ENCODE assay signal across 8 cellular contexts in genomic region chr19:4456566-4456842, GRCh38. TPM values are rescaled to one million over a fixed set of nuclear protein-coding genes. Genes with fewer than 3 reads are reported as not detected.
DNase-seq lines count a peak whose midpoint lies in the region; ATAC-seq, FAIRE-seq and TF ChIP-seq lines count a peak whose summit lies in the region.

No MANE protein-coding gene starts in this region.

- H3K27me3 ChIP-seq in body of pancreas (no peaks in the 10 kb centered on the region), small intestine (ENCODE audit: control insufficient read depth in 2 of 2, insufficient read depth in 2 of 2, low read length in 2 of 2) (no peaks in the 10 kb centered on the region)

- H3K9me3 ChIP-seq in body of pancreas (no peaks in the 10 kb centered on the region), small intestine (ENCODE audit: control insufficient read depth, low read depth) (no peaks in the 10 kb centered on the region)

- H3K4me1 ChIP-seq in body of pancreas = peaks cover 22% of the 10 kb centered on the region
- peaks cover 0 to 4% of the 10 kb centered on the region in 2 donors for H3K4me1 ChIP-seq in small intestine (ENCODE audit: control insufficient read depth in 2 of 2, insufficient read depth in 1 of 2, low read depth in 1 of 2, low read length in 1 of 2)

- TF ChIP-seq POLR2A in body of pancreas (IDR thresholded peaks at IDR 0.05) = peak in 1 of 3 donors; percentile 29

- TF ChIP-seq CTCF in body of pancreas (IDR thresholded peaks at IDR 0.05) = no peak

- DNase-seq in NOMO-1 (lab: John Stamatoyannopoulos, UW; ENCODE audit: unreplicated experiment in 2 of 2) (peak; percentile 31 to 37), NOMO-1 treated with dmso at 0.1 percent for 144 hours (lab: John Stamatoyannopoulos, UW; ENCODE audit: unreplicated experiment) (no peak), NCI-H510A (lab: John Stamatoyannopoulos, UW) (peak; percentile 20), body of pancreas (peak in 1 of 4 donors; percentile 35), immature natural killer cell (no peak), small intestine (peak; percentile 46), NCI-H2107 (lab: John Stamatoyannopoulos, UW) (no peak), globus pallidus (ENCODE audit: low spot score) (no peak)

- no peak for FAIRE-seq in small intestine (lab: Jason Lieb, UNC)

- H3K4me3 Mint-ChIP-seq in immature natural killer cell = peak overlapping the region; percentile 90 to 94 (median 91)

- peaks cover 19 to 25% of the 10 kb centered on the region in 2 donors for H3K4me1 Mint-ChIP-seq in immature natural killer cell

- H3K9me3 Mint-ChIP-seq in immature natural killer cell = no peaks in the 10 kb centered on the region

- ATAC-seq in body of pancreas = no peak

- intact Hi-C loops in body of pancreas (cut with DNase I) = no loop called here

- H3K27me3 Mint-ChIP-seq in immature natural killer cell (ENCODE audit: low read depth in 3 of 3) = peaks cover 8 to 9% (median 9%) of the 10 kb centered on the region in 3 donors

- peak overlapping the region; percentile 86 to 96 (median 93) for H3K27ac Mint-ChIP-seq in immature natural killer cell

- H3K27ac ChIP-seq in body of pancreas = peak overlapping the region; percentile 19 to 87 (median 70)
- peak overlapping the region; percentile 55 to 71 for H3K27ac ChIP-seq in small intestine (ENCODE audit: low read depth in 1 of 2, low read length in 1 of 2)

- WGBS in body of pancreas, 2 donors = 3 to 5% methylated on average over 8 of the region's 8 CpGs
- WGBS in small intestine, 3 donors = 2 to 8% (median 5%) methylated on average over 8 of the region's 8 CpGs

- H3K36me3 Mint-ChIP-seq in immature natural killer cell = peaks cover 0 to 7% (median 0%) of the 10 kb centered on the region in 3 donors

- H3K36me3 ChIP-seq in body of pancreas (replicated peaks in 1 of 2; ENCODE audit: insufficient read depth in 1 of 2, low read depth in 2 of 2) (peaks cover 0 to 22% of the 10 kb centered on the region in 2 donors), small intestine (ENCODE audit: control insufficient read depth in 2 of 2, insufficient read depth in 2 of 2, low read length in 2 of 2) (peaks cover 5 to 12% of the 10 kb centered on the region in 2 donors)

- H3K4me3 ChIP-seq in body of pancreas (peak overlapping the region in 1 of 2 donors; percentile 38), small intestine (ENCODE audit: low read depth in 1 of 2, low read length in 2 of 2) (peak overlapping the region; percentile 84 to 87)

RNA-seq across cellular contexts. Expression of gene UBXN6, which starts 1.1 kb away (rescaled TPM):
- 100 to 1,000 TPM in 1 of 2 donors, 10 to 100 TPM in 1; 64.6 to 107 TPM for total RNA-seq in body of pancreas
- 1 to 10 TPM; 4.7 to 8.3 (median 6.3) TPM for polyA plus RNA-seq in immature natural killer cell
- 100 to 1,000 TPM in 2 of 3 donors, 10 to 100 TPM in 1; 82.7 to 194 (median 157) TPM for polyA plus RNA-seq in small intestine

RNA-seq across cellular contexts. Expression of gene HDGFL2, which starts 15.6 kb away (rescaled TPM):
- total RNA-seq in body of pancreas = 10 to 100 TPM; 24.9 to 33.6 TPM
- 10 to 100 TPM in 2 of 3 donors, 1 to 10 TPM in 1; 7.3 to 32.5 (median 16.1) TPM for polyA plus RNA-seq in immature natural killer cell
- 10 to 100 TPM; 18.4 to 34.8 (median 22.1) TPM for polyA plus RNA-seq in small intestine

RNA-seq across cellular contexts. Expression of gene CHAF1A, which starts 54.1 kb away (rescaled TPM):
- 1 to 10 TPM; 3.4 to 6.3 TPM for total RNA-seq in body of pancreas
- polyA plus RNA-seq in immature natural killer cell (1 to 10 TPM; 1.5 to 8.5 (median 2.9) TPM), small intestine (10 to 100 TPM in 1 of 3 donors, 1 to 10 TPM in 2; 4.0 to 13.5 (median 5.9) TPM)

RNA-seq across cellular contexts. Expression of gene SH3GL1, which starts 56.2 kb away (rescaled TPM):
- total RNA-seq in body of pancreas = 10 to 100 TPM; 20.4 to 22.6 TPM
- polyA plus RNA-seq in immature natural killer cell = 10 to 100 TPM; 13.8 to 24.6 (median 18.4) TPM
- 100 to 1,000 TPM in 2 of 3 donors, 10 to 100 TPM in 1; 64.9 to 108 (median 101) TPM for polyA plus RNA-seq in small intestine

Comparison
In these comparisons a context has a peak if more than half of its experiments do, and no peak if none do; other contexts are left out.
1. DNase-seq: peak in NOMO-1 (2 of 2), NCI-H510A (single experiment) and small intestine (single experiment); none in NOMO-1 treated with dmso at 0.1 percent for 144 hours (single experiment), immature natural killer cell (0 of 3), NCI-H2107 (single experiment) and globus pallidus (single experiment).
2. RNA of gene UBXN6, which starts 1.1 kb away (polyA plus RNA-seq): 82.7 to 194 TPM in small intestine; 4.7 to 8.3 TPM in immature natural killer cell; every median in the first group is over 4 times any median in the second.